Comparison of ENCODE assay signal across 7 cellular contexts in the genomic region with DNA sequence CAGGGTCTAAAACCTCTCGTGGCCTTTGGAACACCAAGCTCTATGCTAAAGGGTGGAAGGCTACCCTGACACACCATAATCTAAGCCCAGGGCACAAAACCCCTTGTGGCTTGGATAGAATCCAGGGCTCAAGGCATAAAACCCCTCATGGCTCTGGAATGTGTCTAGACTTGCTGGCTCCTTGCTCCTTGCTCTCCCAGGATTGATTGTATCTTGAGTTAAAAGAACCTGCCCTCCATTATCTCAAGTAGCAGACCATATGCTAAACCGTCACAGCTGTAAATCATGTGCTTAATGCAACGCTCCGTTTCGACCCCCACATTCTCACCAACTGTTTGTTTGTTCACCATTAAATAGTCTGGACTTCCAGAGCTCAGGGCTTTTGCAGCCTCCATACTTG.
DNase-seq lines count a peak whose midpoint lies in the region; ATAC-seq, FAIRE-seq and TF ChIP-seq lines count a peak whose summit lies in the region.
"Not testable (repeated sequence)": the region's sequence is repeated elsewhere in the genome, so short reads cannot be mapped to it uniquely, and the experiment has no call there.

No MANE protein-coding gene starts in this region.

- H2BK5ac ChIP-seq in trophoblast cell (ENCODE audit: low read depth, low read length, poor library complexity): peak overlapping the region; percentile 91

- intact Hi-C loops in K562 (cut with micrococcal nuclease): not testable (repeated sequence)

- H4K20me1 ChIP-seq in K562 (replicated peaks; ENCODE audit: control insufficient read depth, insufficient read depth, low read length): not testable (repeated sequence)

- H3K18ac ChIP-seq in trophoblast cell (ENCODE audit: low read length): not testable (repeated sequence)

- H3K27ac ChIP-seq in SK-N-MC: not testable (repeated sequence)
- H3K27ac ChIP-seq in K562 (ENCODE audit: extremely low read depth, low read depth, low read length) (peak overlapping the region; percentile 54; the same call in 1 of the 3 replicates), trophoblast cell (ENCODE audit: low read depth, low read length) (peak overlapping the region; percentile 74)

- WGBS in K562 (ENCODE audit: insufficient coverage, low coverage, missing lambda C conversion rate): 0% methylated on average over 5 of the region's 5 CpGs
- no CpG with 5 or more reads among the region's 5 CpGs for WGBS in trophoblast cell (ENCODE audit: extremely low coverage, insufficient coverage, insufficient read length)

- DNase-seq in ELR (ENCODE audit: low read depth): peak; percentile 57
- peak; percentile 33 for DNase-seq in NCI-H1105 treated with DMSO at 0.1 percent for 48 hours (lab: John Stamatoyannopoulos, UW)
- peak; percentile 75 for DNase-seq in NCI-H69 (lab: John Stamatoyannopoulos, UW)
- not testable (repeated sequence) for DNase-seq in SK-N-MC (ENCODE audit: low read depth, low spot score)
- DNase-seq in K562 (ENCODE audit: extremely low read depth in 1 of 4, low spot score in 3 of 4): peak in 1 of 4 experiments; percentile 14
- peak; percentile 18 for DNase-seq in kidney epithelial cell (ENCODE audit: low read depth)
- peak; percentile 9 to 36 for DNase-seq in trophoblast cell

- not testable (repeated sequence) for H3K79me2 ChIP-seq in K562 (ENCODE audit: control insufficient read depth, insufficient read depth, low read length); trophoblast cell (ENCODE audit: control insufficient read depth, insufficient read depth, low read length, poor library complexity)

- not testable (repeated sequence) for BruUV-seq in K562 (replicated peaks; lab: Mats Ljungman, UMichigan)

- H3K79me1 ChIP-seq in trophoblast cell (ENCODE audit: low read length): not testable (repeated sequence)

- peak overlapping the region; percentile 60 for H4K8ac ChIP-seq in trophoblast cell (ENCODE audit: low read depth, low read length)

- H3K36me3 ChIP-seq in SK-N-MC (ENCODE audit: insufficient read depth, low read length); K562 (ENCODE audit: control insufficient read depth, insufficient read depth, low read length); kidney epithelial cell (ENCODE audit: control insufficient read depth, insufficient read depth, low read length); trophoblast cell (ENCODE audit: control insufficient read depth in 1 of 2, insufficient read depth in 2 of 2, low read length in 2 of 2): not testable (repeated sequence)

- 0 out of 2 replicates have a peak overlapping the region, but pooled peaks have one; percentile 31 for H2AFZ ChIP-seq in K562 (ENCODE audit: low read depth, low read length)
- H2AFZ ChIP-seq in trophoblast cell (ENCODE audit: insufficient read depth, low read length, poor library complexity): not testable (repeated sequence)

- not testable (repeated sequence) for H3K4ac ChIP-seq in trophoblast cell (ENCODE audit: low read depth, low read length)

- not testable (repeated sequence) for H3K23ac ChIP-seq in trophoblast cell (ENCODE audit: low read length)

- not testable (repeated sequence) for H4K12ac ChIP-seq in trophoblast cell (ENCODE audit: low read depth, low read length)

- TF ChIP-seq POLR2A in K562 (conservative IDR thresholded peaks at IDR 0.05): not testable (repeated sequence)

- ATAC-seq in K562: not testable (repeated sequence)

- not testable (repeated sequence) for H2AK5ac ChIP-seq in trophoblast cell (ENCODE audit: low read length)

- H3K9me1 ChIP-seq in K562 (ENCODE audit: control insufficient read depth, insufficient read depth, low read length): not testable (repeated sequence)

- in situ Hi-C loops in K562 (cut with MboI): not testable (repeated sequence)

- not testable (repeated sequence) for FAIRE-seq in K562 (lab: Jason Lieb, UNC)

- H3K9ac ChIP-seq in SK-N-MC (ENCODE audit: insufficient read length); K562 (ENCODE audit: insufficient read depth in 1 of 2, low read depth in 2 of 2, low read length in 2 of 2); trophoblast cell (ENCODE audit: low read length): not testable (repeated sequence)

- H3K4me2 ChIP-seq in K562 (ENCODE audit: insufficient read depth, low read length); trophoblast cell (ENCODE audit: low read length): not testable (repeated sequence)

- H4K91ac ChIP-seq in trophoblast cell (ENCODE audit: low read depth, low read length): peak overlapping the region; percentile 87

- H3K4me1 ChIP-seq in K562 (replicated peaks in 1 of 2; ENCODE audit: control insufficient read depth in 2 of 2, insufficient read depth in 2 of 2, low read length in 2 of 2); trophoblast cell (ENCODE audit: control insufficient read depth in 1 of 2, insufficient read depth in 2 of 2, low read length in 2 of 2): not testable (repeated sequence)

- not testable (repeated sequence) for TF ChIP-seq RAD21 in K562 (CRISPR knock-in tag; conservative IDR thresholded peaks at IDR 0.05 in 1 of 2, IDR thresholded peaks at IDR 0.05 in 1 of 2)

- H3K27me3 ChIP-seq in K562 (ENCODE audit: control insufficient read depth in 2 of 2, insufficient read depth in 2 of 2, low read length in 2 of 2); kidney epithelial cell (ENCODE audit: control insufficient read depth, insufficient read depth, low read length); trophoblast cell (ENCODE audit: insufficient read depth, low read length): not testable (repeated sequence)

- H2BK12ac ChIP-seq in trophoblast cell (ENCODE audit: low read length): peak overlapping the region; percentile 64

- TF ChIP-seq EP300 in K562 (IDR thresholded peaks at IDR 0.05; ENCODE audit: low read length): peak; percentile 58

- POLR2A ChIA-PET in K562 (lab: Yijun Ruan, JAX): interaction anchor here (0.6 kb wide), 1 partner anchor 1894 kb away, joined by 4 read pairs; no protein-coding TSS in a partner anchor

- 0 out of 2 replicates have a peak overlapping the region, but pooled peaks have one; percentile 23 for H3K4me3 ChIP-seq in SK-N-MC
- H3K4me3 ChIP-seq in K562; kidney epithelial cell (ENCODE audit: low read depth, low read length); trophoblast cell (ENCODE audit: low read depth, low read length): not testable (repeated sequence)

- H2BK120ac ChIP-seq in trophoblast cell (ENCODE audit: insufficient read depth, low read length, poor library complexity): peak overlapping the region; percentile 88

- not testable (repeated sequence) for H3K9me3 ChIP-seq in SK-N-MC (ENCODE audit: low read depth, low read length); K562 (replicated peaks; ENCODE audit: control insufficient read depth, insufficient read depth, low read depth, low read length); trophoblast cell (ENCODE audit: insufficient read depth, low read depth, low read length)

- CTCF ChIA-PET in K562 (lab: Yijun Ruan, JAX; ENCODE audit: low intra/inter-chr PET ratio): not testable (repeated sequence)

- peak overlapping the region; percentile 17 for H3K14ac ChIP-seq in trophoblast cell (ENCODE audit: low read length)

- not testable (repeated sequence) for TF ChIP-seq CTCF in K562 (IDR thresholded peaks at IDR 0.05 in 2 of 3, conservative IDR thresholded peaks at IDR 0.05 in 1 of 3; ENCODE audit: insufficient read depth in 2 of 3, low read depth in 1 of 3, low read length in 3 of 3); kidney epithelial cell (IDR thresholded peaks at IDR 0.05; ENCODE audit: insufficient read depth, low read length, poor library complexity, severe bottlenecking)

TF ChIP-seq in K562, 482 proteins besides CTCF, POLR2A, EP300 and RAD21 (continues in another document):
- TF ChIP-seq, protein P1, sequence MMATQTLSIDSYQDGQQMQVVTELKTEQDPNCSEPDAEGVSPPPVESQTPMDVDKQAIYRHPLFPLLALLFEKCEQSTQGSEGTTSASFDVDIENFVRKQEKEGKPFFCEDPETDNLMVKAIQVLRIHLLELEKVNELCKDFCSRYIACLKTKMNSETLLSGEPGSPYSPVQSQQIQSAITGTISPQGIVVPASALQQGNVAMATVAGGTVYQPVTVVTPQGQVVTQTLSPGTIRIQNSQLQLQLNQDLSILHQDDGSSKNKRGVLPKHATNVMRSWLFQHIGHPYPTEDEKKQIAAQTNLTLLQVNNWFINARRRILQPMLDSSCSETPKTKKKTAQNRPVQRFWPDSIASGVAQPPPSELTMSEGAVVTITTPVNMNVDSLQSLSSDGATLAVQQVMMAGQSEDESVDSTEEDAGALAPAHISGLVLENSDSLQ (IDR thresholded peaks at IDR 0.05): peak; percentile 63
- TF ChIP-seq MAZ (CRISPR knock-in tag; conservative IDR thresholded peaks at IDR 0.05 in 1 of 2, IDR thresholded peaks at IDR 0.05 in 1 of 2): 0 out of 4 replicates have a peak, but pooled peaks of 1 of the 2 experiments have one; percentile 20
- TF ChIP-seq FOSL1 (tag; conservative IDR thresholded peaks at IDR 0.05): peak; percentile 64; the same call in 1 of the 2 replicates
- peak; percentile 89 for TF ChIP-seq SMAD4 (CRISPR knock-in tag; conservative IDR thresholded peaks at IDR 0.05)
- peak in 1 of 2 experiments; percentile 28; a peak in 1 of 4 replicates for TF ChIP-seq TBL1XR1 (IDR thresholded peaks at IDR 0.05; ENCODE audit: low read length in 2 of 2)
- TF ChIP-seq NCOR1 (IDR thresholded peaks at IDR 0.05): peak; percentile 24; the same call in 1 of the 2 replicates
- TF ChIP-seq TAL1 (IDR thresholded peaks at IDR 0.05): peak; percentile 44
- TF ChIP-seq TEAD4 (IDR thresholded peaks at IDR 0.05; ENCODE audit: low read length): peak; percentile 53
- not testable (repeated sequence) for TF ChIP-seq TEAD4 (CRISPR knock-in tag; IDR thresholded peaks at IDR 0.05; ENCODE audit: borderline replicate concordance)
